15 cellular contexts compared by ENCODE assay signal in genomic region chr16:89667633-89668032, GRCh38. TPM values are rescaled to one million over a fixed set of nuclear protein-coding genes. Genes with fewer than 3 reads are reported as not detected.
DNase-seq lines count a peak whose midpoint lies in the region; ATAC-seq, FAIRE-seq and TF ChIP-seq lines count a peak whose summit lies in the region.
"Had no signal": no experiment of that assay in that cellular context is flagged by ENCODE, and none has a peak within 500 bp of the region (broad histone marks: within the 10 kb centered on the region; RNA-seq: fewer than 3 reads in every experiment).

No MANE protein-coding gene starts in this region.

- ATAC-seq in natural killer cell treated with Interleukin-12 subunit alpha and Interleukin-12 subunit beta and Interleukin-15 and Interleukin-18, amount 100 ng/mL, for 72 hours = no peak
- ATAC-seq in natural killer cell (no peak), DND-41 (ENCODE audit: insufficient read depth, low read depth) (no peak), K562 (peak; percentile 55)
- ATAC-seq in activated T-cell treated with anti-CD3 and anti-CD28 coated beads, Interleukin-2, amount 50 U/mL, for 72 hours (replicated peaks in 1 of 2) = no peak

- H3K9me1 ChIP-seq in K562 (ENCODE audit: control insufficient read depth, insufficient read depth, low read length) = no peaks in the 10 kb centered on the region

- no peaks in the 10 kb centered on the region for H3K27me3 Mint-ChIP-seq in natural killer cell treated with Interleukin-12 subunit alpha and Interleukin-12 subunit beta and Interleukin-15 and Interleukin-18, amount 100 ng/mL, for 72 hours
- H3K27me3 Mint-ChIP-seq in natural killer cell (ENCODE audit: low read depth in 2 of 2) = no peaks in the 10 kb centered on the region
- no peaks in the 10 kb centered on the region for H3K27me3 Mint-ChIP-seq in activated T-cell treated with anti-CD3 and anti-CD28 coated beads, Interleukin-2, amount 50 U/mL, for 72 hours (ENCODE audit: low read depth)

- intact Hi-C loops in natural killer cell (cut with micrococcal nuclease) = no loop called here
- intact Hi-C loops in K562 (cut with micrococcal nuclease) = loop anchor here (2.0 kb wide), 1 partner anchor 93 kb away; the partner anchor contains the start of gene CPNE7

- H3K27ac ChIP-seq in DND-41 (ENCODE audit: low read length) = no peak overlapping the region
- no peak overlapping the region for H3K27ac ChIP-seq in K562 (ENCODE audit: extremely low read depth, low read depth, low read length)
- H3K27ac ChIP-seq: PC-9 had no signal

- peak overlapping the region in 1 of 2 donors; percentile 21 for H3K27ac Mint-ChIP-seq in natural killer cell treated with Interleukin-12 subunit alpha and Interleukin-12 subunit beta and Interleukin-15 and Interleukin-18, amount 100 ng/mL, for 72 hours
- H3K27ac Mint-ChIP-seq in natural killer cell = no peak overlapping the region
- H3K27ac Mint-ChIP-seq in activated T-cell treated with anti-CD3 and anti-CD28 coated beads, Interleukin-2, amount 50 U/mL, for 72 hours = no peak overlapping the region
- H3K27ac Mint-ChIP-seq: CD8-positive, alpha-beta T cell; HFFc6 had no signal

- no peaks in the 10 kb centered on the region for H3K9me3 ChIP-seq in DND-41 (ENCODE audit: insufficient read depth, low read length, severe bottlenecking)
- H3K9me3 ChIP-seq in K562 (replicated peaks; ENCODE audit: control insufficient read depth, insufficient read depth, low read depth, low read length) = no peaks in the 10 kb centered on the region
- H3K9me3 ChIP-seq: SK-N-SH had no signal

- H2AFZ ChIP-seq in DND-41 (ENCODE audit: low read depth, low read length) (no peak overlapping the region), K562 (ENCODE audit: low read depth, low read length) (no peak overlapping the region)
- H2AFZ ChIP-seq: PC-9 had no signal

- peak; percentile 47 for DNase-seq in natural killer cell treated with Interleukin-12 subunit alpha and Interleukin-12 subunit beta and Interleukin-15 and Interleukin-18, amount 100 ng/mL, for 72 hours (ENCODE audit: low spot score)
- DNase-seq in natural killer cell (no peak), DND-41 (no peak), K562 (ENCODE audit: extremely low read depth in 1 of 4, low spot score in 3 of 4) (peak in 1 of 4 experiments; percentile 13), GM10248 (ENCODE audit: extremely low spot score) (no peak), HUDEP-2 (lab: John Stamatoyannopoulos, UW; ENCODE audit: unreplicated experiment in 76 of 76) (no peak)
- DNase-seq in activated T-cell treated with anti-CD3 and anti-CD28 coated beads, Interleukin-2, amount 50 U/mL, for 72 hours = no peak
- DNase-seq: C1 segment of cervical spinal cord, NCI-H748 treated with DMSO at 0.1 percent for 48 hours, SIG-M5, SK-N-SH had no signal

- no peak for TF ChIP-seq RAD21 in K562 (CRISPR knock-in tag; conservative IDR thresholded peaks at IDR 0.05 in 1 of 2, IDR thresholded peaks at IDR 0.05 in 1 of 2)

- H3K4me3 Mint-ChIP-seq in natural killer cell treated with Interleukin-12 subunit alpha and Interleukin-12 subunit beta and Interleukin-15 and Interleukin-18, amount 100 ng/mL, for 72 hours = no peak overlapping the region
- no peak overlapping the region for H3K4me3 Mint-ChIP-seq in natural killer cell
- no peak overlapping the region for H3K4me3 Mint-ChIP-seq in activated T-cell treated with anti-CD3 and anti-CD28 coated beads, Interleukin-2, amount 50 U/mL, for 72 hours
- H3K4me3 Mint-ChIP-seq: HFFc6 had no signal

- H3K9me3 Mint-ChIP-seq in natural killer cell treated with Interleukin-12 subunit alpha and Interleukin-12 subunit beta and Interleukin-15 and Interleukin-18, amount 100 ng/mL, for 72 hours = no peaks in the 10 kb centered on the region
- no peaks in the 10 kb centered on the region for H3K9me3 Mint-ChIP-seq in natural killer cell
- H3K9me3 Mint-ChIP-seq in activated T-cell treated with anti-CD3 and anti-CD28 coated beads, Interleukin-2, amount 50 U/mL, for 72 hours = no peaks in the 10 kb centered on the region
- H3K9me3 Mint-ChIP-seq: CD8-positive, alpha-beta T cell; HFFc6 had no signal

- no peak for TF ChIP-seq POLR2A in K562 (conservative IDR thresholded peaks at IDR 0.05)

- H3K27me3 ChIP-seq in DND-41 (ENCODE audit: insufficient read depth, low read length, poor library complexity) (no peaks in the 10 kb centered on the region), K562 (ENCODE audit: control insufficient read depth in 2 of 2, insufficient read depth in 2 of 2, low read length in 2 of 2) (no peaks in the 10 kb centered on the region)

- WGBS in K562 (ENCODE audit: insufficient coverage, low coverage, missing lambda C conversion rate) = 61% methylated on average over 9 of the region's 9 CpGs

- H3K36me3 Mint-ChIP-seq in natural killer cell treated with Interleukin-12 subunit alpha and Interleukin-12 subunit beta and Interleukin-15 and Interleukin-18, amount 100 ng/mL, for 72 hours = no peaks in the 10 kb centered on the region
- no peaks in the 10 kb centered on the region for H3K36me3 Mint-ChIP-seq in natural killer cell
- peaks cover 2 to 8% of the 10 kb centered on the region in 2 donors for H3K36me3 Mint-ChIP-seq in activated T-cell treated with anti-CD3 and anti-CD28 coated beads, Interleukin-2, amount 50 U/mL, for 72 hours (ENCODE audit: insufficient read depth in 2 of 2)

- TF ChIP-seq CTCF in natural killer cell (IDR thresholded peaks at IDR 0.05) (no peak), DND-41 (IDR thresholded peaks at IDR 0.05; ENCODE audit: borderline replicate concordance, extremely low read depth, low read length, poor library complexity, severe bottlenecking) (no peak), K562 (IDR thresholded peaks at IDR 0.05 in 2 of 3, conservative IDR thresholded peaks at IDR 0.05 in 1 of 3; ENCODE audit: insufficient read depth in 2 of 3, low read depth in 1 of 3, low read length in 3 of 3) (0 out of 6 replicates have a peak, but pooled peaks of 1 of the 3 experiments have one; percentile 17), GM10248 (IDR thresholded peaks at IDR 0.05; ENCODE audit: control extremely low read depth, extremely low read depth, low read depth, missing control alignments) (no peak)

- peak; percentile 62 for FAIRE-seq in K562 (lab: Jason Lieb, UNC)
- FAIRE-seq: GM18507 had no signal

- TF ChIP-seq EP300 in K562 (IDR thresholded peaks at IDR 0.05; ENCODE audit: low read length) = no peak

- H3K4me3 ChIP-seq in DND-41 (ENCODE audit: low read depth in 1 of 2, low read length in 2 of 2) (no peak overlapping the region), K562 (no peak overlapping the region)
- H3K4me3 ChIP-seq: PC-9 had no signal

- H3K9ac ChIP-seq in DND-41 (ENCODE audit: low read depth, low read length) = no peak overlapping the region
- no peak overlapping the region for H3K9ac ChIP-seq in K562 (ENCODE audit: insufficient read depth in 1 of 2, low read depth in 2 of 2, low read length in 2 of 2)
- H3K9ac ChIP-seq: SK-N-SH had no signal

- CTCF ChIA-PET in K562 (lab: Yijun Ruan, JAX; ENCODE audit: low intra/inter-chr PET ratio) (interaction anchor here (1.2 kb wide), 1 partner anchor 93 kb away, joined by 4 read pairs; no protein-coding TSS in a partner anchor), GM10248 (lab: Yijun Ruan, JAX) (interaction anchor here (1.0 to 2.5 kb wide), 4 partner anchors 8 to 53 kb away, joined by 3 to 8 read pairs (median 4); no protein-coding TSS in a partner anchor)

- peak overlapping the region; percentile 42; the same call in 1 of the 2 replicates for H3K4me2 ChIP-seq in DND-41 (ENCODE audit: insufficient read depth, low read length)
- H3K4me2 ChIP-seq in K562 (ENCODE audit: insufficient read depth, low read length) = no peak overlapping the region
- H3K4me2 ChIP-seq: PC-9, SK-N-SH had no signal

- no TSS peak for BruUV-seq in K562 (replicated peaks; lab: Mats Ljungman, UMichigan)

- no peaks in the 10 kb centered on the region for H3K79me2 ChIP-seq in DND-41 (ENCODE audit: insufficient read depth, low read length)
- H3K79me2 ChIP-seq in K562 (ENCODE audit: control insufficient read depth, insufficient read depth, low read length) = no peaks in the 10 kb centered on the region

- in situ Hi-C loops in K562 (cut with MboI) = no loop called here

- peaks cover 17% of the 10 kb centered on the region for H3K36me3 ChIP-seq in DND-41 (ENCODE audit: insufficient read depth, low read length)
- H3K36me3 ChIP-seq in K562 (ENCODE audit: control insufficient read depth, insufficient read depth, low read length) = peaks cover 17% of the 10 kb centered on the region; the same call in 2 of the 3 replicates

- POLR2A ChIA-PET in K562 (lab: Yijun Ruan, JAX) = interaction anchor here (1.5 kb wide), 1 partner anchor 9 kb away, joined by 6 read pairs; no protein-coding TSS in a partner anchor
- POLR2A ChIA-PET in GM10248 (lab: Yijun Ruan, JAX) = no interaction called here

- H3K4me1 ChIP-seq in DND-41 (ENCODE audit: insufficient read depth, low read length) (peaks cover 17% of the 10 kb centered on the region), K562 (replicated peaks in 1 of 2; ENCODE audit: control insufficient read depth in 2 of 2, insufficient read depth in 2 of 2, low read length in 2 of 2) (peaks cover 3 to 19% of the 10 kb centered on the region in 2 experiments; a peak in 3 of 5 replicates)

- no peaks in the 10 kb centered on the region for H3K4me1 Mint-ChIP-seq in natural killer cell treated with Interleukin-12 subunit alpha and Interleukin-12 subunit beta and Interleukin-15 and Interleukin-18, amount 100 ng/mL, for 72 hours (ENCODE audit: low read depth in 2 of 2)
- no peaks in the 10 kb centered on the region for H3K4me1 Mint-ChIP-seq in natural killer cell
- peaks cover 27% of the 10 kb centered on the region for H3K4me1 Mint-ChIP-seq in activated T-cell treated with anti-CD3 and anti-CD28 coated beads, Interleukin-2, amount 50 U/mL, for 72 hours (ENCODE audit: low read depth)

- no peaks in the 10 kb centered on the region for H4K20me1 ChIP-seq in DND-41 (ENCODE audit: insufficient read depth, low read length)
- no peaks in the 10 kb centered on the region for H4K20me1 ChIP-seq in K562 (replicated peaks; ENCODE audit: control insufficient read depth, insufficient read depth, low read length)

RNA-seq across cellular contexts. Expression of gene SPATA33, which starts 10.0 kb away (rescaled TPM):
- 10 to 100 TPM in 1 of 2 donors, 1 to 10 TPM in 1; 9.3 to 19.1 TPM for total RNA-seq in natural killer cell treated with Interleukin-12 subunit alpha and Interleukin-12 subunit beta and Interleukin-15 and Interleukin-18, amount 100 ng/mL, for 72 hours
- total RNA-seq in natural killer cell = 10 to 100 TPM in 1 of 3 donors, 1 to 10 TPM in 2; 6.5 to 11.9 (median 8.4) TPM
- total RNA-seq in K562 (2011; cell fraction: chromatin; rRNA removed; ENCODE audit: low replicate concordance) = 39.5 and 51.6 TPM in 2 replicates
- total RNA-seq in K562 (2011; cell fraction: nucleolus; rRNA removed) = 25.5 and 30.5 TPM in 2 replicates
- 30.6 and 33.0 TPM in 2 replicates for total RNA-seq in K562 (2011; cell fraction: nucleoplasm; rRNA removed)
- total RNA-seq in K562 (2014; rRNA removed) = 9.7 and 14.0 TPM in 2 replicates
- 10.5 and 11.8 TPM in 2 replicates for total RNA-seq in K562 (2014; rRNA removed; fragmentation: Illumina TruSeq; extraction: Trizol)
- 11.2 and 14.9 TPM in 2 replicates for total RNA-seq in K562 (2015; rRNA removed; fragmentation: Illumina TruSeq; extraction: Trizol)
- total RNA-seq in K562 (2021) = 18.2 and 19.7 TPM in 2 replicates
- 9.8 and 11.8 TPM in 2 replicates for polyA plus RNA-seq in K562 (2011; rRNA removed)
- polyA plus RNA-seq in K562 (2011; cell fraction: cytosol; rRNA removed) = 10.3 and 12.0 TPM in 2 replicates
- polyA plus RNA-seq in K562 (2011; cell fraction: nucleus; rRNA removed) = 26.2 and 27.8 TPM in 2 replicates
- 13.1 and 14.5 TPM in 2 replicates for polyA plus RNA-seq in K562 (2012)
- polyA plus RNA-seq in K562 (2014; fragmentation: Illumina TruSeq; extraction: Trizol) = 15.6 and 20.0 TPM in 2 replicates
- 1 to 10 TPM; 4.0 to 5.4 TPM for polyA plus RNA-seq in K562 (2014; fragmentation: Nextera tagmentation; extraction: Ambion mirVana)
- polyA plus RNA-seq in K562 (2014; rRNA removed) = 16.4 and 18.1 TPM in 2 replicates
- polyA minus RNA-seq in K562 (2011; rRNA and poly(A)+ RNA removed) = 7.6 and 7.7 TPM in 2 replicates
- 4.0 and 5.6 TPM in 2 replicates for polyA minus RNA-seq in K562 (2011; cell fraction: cytosol; rRNA and poly(A)+ RNA removed)
- 6.1 and 8.0 TPM in 2 replicates for polyA minus RNA-seq in K562 (2011; cell fraction: nucleus; rRNA and poly(A)+ RNA removed)
- 10 to 100 TPM in 1 of 2 donors, 1 to 10 TPM in 1; 10.0 to 12.1 TPM for total RNA-seq in activated T-cell treated with anti-CD3 and anti-CD28 coated beads, Interleukin-2, amount 50 U/mL, for 72 hours

RNA-seq across cellular contexts. Expression of gene CHMP1A, which starts 10.1 kb away (rescaled TPM):
- total RNA-seq in natural killer cell treated with Interleukin-12 subunit alpha and Interleukin-12 subunit beta and Interleukin-15 and Interleukin-18, amount 100 ng/mL, for 72 hours = 100 to 1,000 TPM in 1 of 2 donors, 10 to 100 TPM in 1; 92.8 to 146 TPM
- total RNA-seq in natural killer cell (100 to 1,000 TPM; 124 to 135 (median 134) TPM), K562 (2014; rRNA removed) (64.5 and 76.7 TPM in 2 replicates), K562 (2014; rRNA removed; fragmentation: Illumina TruSeq; extraction: Trizol) (17.2 and 22.0 TPM in 2 replicates), K562 (2015; rRNA removed; fragmentation: Illumina TruSeq; extraction: Trizol) (45.4 and 48.3 TPM in 2 replicates), K562 (2021) (79.6 and 79.9 TPM in 2 replicates)
- total RNA-seq in K562 (2011; cell fraction: chromatin; rRNA removed; ENCODE audit: low replicate concordance) = 34.5 and 132 TPM in 2 replicates
- 88.4 and 95.0 TPM in 2 replicates for total RNA-seq in K562 (2011; cell fraction: nucleolus; rRNA removed)
- 50.6 and 56.7 TPM in 2 replicates for total RNA-seq in K562 (2011; cell fraction: nucleoplasm; rRNA removed)
- polyA plus RNA-seq in K562 (2011; rRNA removed) (45.2 and 53.9 TPM in 2 replicates), K562 (2014; fragmentation: Illumina TruSeq; extraction: Trizol) (40.9 and 55.6 TPM in 2 replicates), K562 (2014; fragmentation: Nextera tagmentation; extraction: Ambion mirVana) (1 to 10 TPM in 1 of 2 experiments, under 1 TPM in 1; 0.83 to 3.3 TPM), K562 (2014; rRNA removed) (74.2 and 83.1 TPM in 2 replicates)
- 58.4 and 113 TPM in 2 replicates for polyA plus RNA-seq in K562 (2011; cell fraction: cytosol; rRNA removed)
- polyA plus RNA-seq in K562 (2011; cell fraction: nucleus; rRNA removed) = 80.8 and 127 TPM in 2 replicates
- polyA plus RNA-seq in K562 (2012) = 49.1 and 58.8 TPM in 2 replicates
- 20.8 and 35.5 TPM in 2 replicates for polyA minus RNA-seq in K562 (2011; rRNA and poly(A)+ RNA removed)
- polyA minus RNA-seq in K562 (2011; cell fraction: cytosol; rRNA and poly(A)+ RNA removed) = 45.2 and 46.4 TPM in 2 replicates
- polyA minus RNA-seq in K562 (2011; cell fraction: nucleus; rRNA and poly(A)+ RNA removed) = 19.0 and 21.8 TPM in 2 replicates
- 10 to 100 TPM; 65.0 to 68.1 TPM for total RNA-seq in activated T-cell treated with anti-CD3 and anti-CD28 coated beads, Interleukin-2, amount 50 U/mL, for 72 hours

RNA-seq across cellular contexts. Expression of gene CDK10, which starts 18.9 kb away (rescaled TPM):
- total RNA-seq in natural killer cell treated with Interleukin-12 subunit alpha and Interleukin-12 subunit beta and Interleukin-15 and Interleukin-18, amount 100 ng/mL, for 72 hours = 100 to 1,000 TPM in 1 of 2 donors, 10 to 100 TPM in 1; 60.8 to 115 TPM
- total RNA-seq in natural killer cell (100 to 1,000 TPM; 102 to 123 (median 114) TPM), K562 (2014; rRNA removed) (40.1 and 55.8 TPM in 2 replicates), K562 (2014; rRNA removed; fragmentation: Illumina TruSeq; extraction: Trizol) (25.5 and 34.8 TPM in 2 replicates), K562 (2015; rRNA removed; fragmentation: Illumina TruSeq; extraction: Trizol) (35.8 and 40.3 TPM in 2 replicates), K562 (2021) (65.1 and 75.4 TPM in 2 replicates)
- total RNA-seq in K562 (2011; cell fraction: chromatin; rRNA removed; ENCODE audit: low replicate concordance) = 275 and 586 TPM in 2 replicates
- total RNA-seq in K562 (2011; cell fraction: nucleolus; rRNA removed) = 284 and 289 TPM in 2 replicates
- total RNA-seq in K562 (2011; cell fraction: nucleoplasm; rRNA removed) = 252 and 255 TPM in 2 replicates
- polyA plus RNA-seq in K562 (2011; rRNA removed) (55.9 and 77.3 TPM in 2 replicates), K562 (2014; fragmentation: Illumina TruSeq; extraction: Trizol) (38.0 and 46.5 TPM in 2 replicates), K562 (2014; fragmentation: Nextera tagmentation; extraction: Ambion mirVana) (1 to 10 TPM; 2.0 to 3.3 TPM), K562 (2014; rRNA removed) (75.0 and 85.1 TPM in 2 replicates)
- 39.7 and 56.1 TPM in 2 replicates for polyA plus RNA-seq in K562 (2011; cell fraction: cytosol; rRNA removed)
- 756 and 811 TPM in 2 replicates for polyA plus RNA-seq in K562 (2011; cell fraction: nucleus; rRNA removed)
- polyA plus RNA-seq in K562 (2012) = 45.3 and 62.2 TPM in 2 replicates
- 21.7 and 25.8 TPM in 2 replicates for polyA minus RNA-seq in K562 (2011; rRNA and poly(A)+ RNA removed)
- polyA minus RNA-seq in K562 (2011; cell fraction: cytosol; rRNA and poly(A)+ RNA removed) = 16.0 and 16.3 TPM in 2 replicates
- 56.4 and 75.0 TPM in 2 replicates for polyA minus RNA-seq in K562 (2011; cell fraction: nucleus; rRNA and poly(A)+ RNA removed)
- 10 to 100 TPM; 66.6 to 83.2 TPM for total RNA-seq in activated T-cell treated with anti-CD3 and anti-CD28 coated beads, Interleukin-2, amount 50 U/mL, for 72 hours

RNA-seq across cellular contexts. Expression of gene SPATA2L, which starts 33.9 kb away (rescaled TPM):
- 1 to 10 TPM; 6.8 to 8.4 TPM for total RNA-seq in natural killer cell treated with Interleukin-12 subunit alpha and Interleukin-12 subunit beta and Interleukin-15 and Interleukin-18, amount 100 ng/mL, for 72 hours
- total RNA-seq in natural killer cell = 10 to 100 TPM; 23.1 to 37.9 (median 24.0) TPM
- 4.8 and 30.8 TPM in 2 replicates for total RNA-seq in K562 (2011; cell fraction: chromatin; rRNA removed; ENCODE audit: low replicate concordance)
- total RNA-seq in K562 (2011; cell fraction: nucleolus; rRNA removed) = 32.7 and 32.9 TPM in 2 replicates
- 10.5 and 10.9 TPM in 2 replicates for total RNA-seq in K562 (2011; cell fraction: nucleoplasm; rRNA removed)
- 17.0 and 19.7 TPM in 2 replicates for total RNA-seq in K562 (2014; rRNA removed)
- total RNA-seq in K562 (2014; rRNA removed; fragmentation: Illumina TruSeq; extraction: Trizol) = 0.26 and 0.47 TPM in 2 replicates
- total RNA-seq in K562 (2015; rRNA removed; fragmentation: Illumina TruSeq; extraction: Trizol) = 4.3 and 5.1 TPM in 2 replicates
- 19.2 and 19.4 TPM in 2 replicates for total RNA-seq in K562 (2021)
- polyA plus RNA-seq in K562 (2011; rRNA removed) = 4.0 and 4.5 TPM in 2 replicates
- polyA plus RNA-seq in K562 (2011; cell fraction: cytosol; rRNA removed) = 5.7 and 25.8 TPM in 2 replicates
- 10.9 and 25.7 TPM in 2 replicates for polyA plus RNA-seq in K562 (2011; cell fraction: nucleus; rRNA removed)
- 11.3 and 11.6 TPM in 2 replicates for polyA plus RNA-seq in K562 (2012)
- 1.1 and 3.7 TPM in 2 replicates for polyA plus RNA-seq in K562 (2014; fragmentation: Illumina TruSeq; extraction: Trizol)
- under 1 TPM in 1 of 2 experiments, not detected in 1; 0.13 TPM for polyA plus RNA-seq in K562 (2014; fragmentation: Nextera tagmentation; extraction: Ambion mirVana)
- 11.5 and 15.2 TPM in 2 replicates for polyA plus RNA-seq in K562 (2014; rRNA removed)
- polyA minus RNA-seq in K562 (2011; rRNA and poly(A)+ RNA removed) = 0.33 and 1.8 TPM in 2 replicates
- polyA minus RNA-seq in K562 (2011; cell fraction: cytosol; rRNA and poly(A)+ RNA removed) = 7.8 and 11.9 TPM in 2 replicates
- 5.7 and 11.7 TPM in 2 replicates for polyA minus RNA-seq in K562 (2011; cell fraction: nucleus; rRNA and poly(A)+ RNA removed)
- total RNA-seq in activated T-cell treated with anti-CD3 and anti-CD28 coated beads, Interleukin-2, amount 50 U/mL, for 72 hours = 1 to 10 TPM; 6.1 to 6.5 TPM

RNA-seq across cellular contexts. Expression of gene VPS9D1, which starts 53.1 kb away (rescaled TPM):
- 10 to 100 TPM in 1 of 2 donors, 1 to 10 TPM in 1; 9.0 to 11.0 TPM for total RNA-seq in natural killer cell treated with Interleukin-12 subunit alpha and Interleukin-12 subunit beta and Interleukin-15 and Interleukin-18, amount 100 ng/mL, for 72 hours
- 10 to 100 TPM; 31.7 to 43.0 (median 35.4) TPM for total RNA-seq in natural killer cell
- total RNA-seq in K562 (2011; cell fraction: chromatin; rRNA removed; ENCODE audit: low replicate concordance) = 5.2 and 13.2 TPM in 2 replicates
- 9.5 and 9.9 TPM in 2 replicates for total RNA-seq in K562 (2011; cell fraction: nucleolus; rRNA removed)
- 4.3 and 4.5 TPM in 2 replicates for total RNA-seq in K562 (2011; cell fraction: nucleoplasm; rRNA removed)
- 2.9 and 3.0 TPM in 2 replicates for total RNA-seq in K562 (2014; rRNA removed)
- total RNA-seq in K562 (2014; rRNA removed; fragmentation: Illumina TruSeq; extraction: Trizol) = 0.26 and 0.33 TPM in 2 replicates
- total RNA-seq in K562 (2015; rRNA removed; fragmentation: Illumina TruSeq; extraction: Trizol) = 0.58 and 0.94 TPM in 2 replicates
- total RNA-seq in K562 (2021) = 3.1 and 3.7 TPM in 2 replicates
- polyA plus RNA-seq in K562 (2011; rRNA removed) = 0.95 and 2.9 TPM in 2 replicates
- polyA plus RNA-seq in K562 (2011; cell fraction: cytosol; rRNA removed) = 1.3 and 3.5 TPM in 2 replicates
- 9.4 and 15.9 TPM in 2 replicates for polyA plus RNA-seq in K562 (2011; cell fraction: nucleus; rRNA removed)
- polyA plus RNA-seq in K562 (2012) = 4.5 and 13.7 TPM in 2 replicates
- polyA plus RNA-seq in K562 (2014; fragmentation: Illumina TruSeq; extraction: Trizol) = 1.1 and 2.7 TPM in 2 replicates
- polyA plus RNA-seq in K562 (2014; fragmentation: Nextera tagmentation; extraction: Ambion mirVana) = 1 to 10 TPM; 1.0 to 1.4 TPM
- 3.0 and 3.5 TPM in 2 replicates for polyA plus RNA-seq in K562 (2014; rRNA removed)
- polyA minus RNA-seq in K562 (2011; rRNA and poly(A)+ RNA removed) = 0.42 and 0.66 TPM in 2 replicates
- 1.8 and 2.7 TPM in 2 replicates for polyA minus RNA-seq in K562 (2011; cell fraction: cytosol; rRNA and poly(A)+ RNA removed)
- polyA minus RNA-seq in K562 (2011; cell fraction: nucleus; rRNA and poly(A)+ RNA removed) = 2.7 and 2.9 TPM in 2 replicates
- 1 to 10 TPM; 4.7 to 6.5 TPM for total RNA-seq in activated T-cell treated with anti-CD3 and anti-CD28 coated beads, Interleukin-2, amount 50 U/mL, for 72 hours
